Comparison of ENCODE assay signal across 9 cellular contexts in genomic region chr3:38843898-38844297, GRCh38. TPM values are rescaled to one million over a fixed set of nuclear protein-coding genes. Genes with fewer than 3 reads are reported as not detected.
DNase-seq lines count a peak whose midpoint lies in the region; ATAC-seq, FAIRE-seq and TF ChIP-seq lines count a peak whose summit lies in the region.
"Had no signal": no experiment of that assay in that cellular context is flagged by ENCODE, and none has a peak within 500 bp of the region (broad histone marks: within the 10 kb centered on the region; RNA-seq: fewer than 3 reads in every experiment).

No MANE protein-coding gene starts in this region.

- no peaks in the 10 kb centered on the region for H3K4me1 ChIP-seq in HepG2 (ENCODE audit: insufficient read depth, low read length)
- H3K4me1 ChIP-seq: upper lobe of left lung had no signal

- no TSS peak for BruUV-seq in HepG2 (replicated peaks; lab: Mats Ljungman, UMichigan)

- no peak for TF ChIP-seq EP300 in HepG2 (IDR thresholded peaks at IDR 0.05; ENCODE audit: low read depth in 2 of 2, low read length in 2 of 2)
- TF ChIP-seq EP300 in HepG2 (CRISPR knock-in tag; IDR thresholded peaks at IDR 0.05; ENCODE audit: borderline replicate concordance), result no peak

- TF ChIP-seq RAD21 in HepG2 (CRISPR knock-in tag; IDR thresholded peaks at IDR 0.05), result peak; percentile 32; the same call in 1 of the 2 replicates

- H3K9ac ChIP-seq in HepG2 (ENCODE audit: insufficient read depth, low read depth, low read length), result no peak overlapping the region

- TF ChIP-seq CTCF in astrocyte of the spinal cord (IDR thresholded peaks at IDR 0.05; ENCODE audit: low read depth, low read length) (peak; percentile 57), HepG2 (CRISPR knock-in tag; IDR thresholded peaks at IDR 0.05) (peak; percentile 63), lower leg skin (IDR thresholded peaks at IDR 0.05) (no peak)

- FAIRE-seq in HepG2 (lab: Jason Lieb, UNC), result peak; percentile 57

- DNase-seq in DMS114 treated with DMSO at 0.1 percent for 48 hours (lab: John Stamatoyannopoulos, UW; ENCODE audit: unreplicated experiment) (peak; percentile 51), LHCN-M2 (ENCODE audit: low read depth) (peak; percentile 54), astrocyte of the spinal cord (ENCODE audit: low read depth, low spot score) (peak; percentile 68), HepG2 (ENCODE audit: low spot score) (peak; percentile 34), HuH-7.5 (ENCODE audit: low spot score) (no peak), lower leg skin (ENCODE audit: low spot score in 2 of 2) (no peak)
- DNase-seq in stimulated activated CD4-positive, alpha-beta T cell treated with anti-CD3 and anti-CD28 coated beads, Interleukin-2, amount 100 ng/mL, for 48 hours, result no peak
- DNase-seq in stimulated activated CD4-positive, alpha-beta T cell treated with anti-CD3 and anti-CD28 coated beads, Interleukin-4, amount 100 ng/mL, for 1 hour, result no peak
- DNase-seq: upper lobe of left lung had no signal

- peak; percentile 79 for ATAC-seq in HepG2

- no peaks in the 10 kb centered on the region for H3K79me2 ChIP-seq in HepG2 (ENCODE audit: insufficient read depth, low read length)

- 6% methylated on average over 2 of the region's 2 CpGs for WGBS in HepG2 (ENCODE audit: low lambda C conversion rate)
- 43 to 64% methylated on average over 2 of the region's 2 CpGs for WGBS in lower leg skin, 2 donors

- no peaks in the 10 kb centered on the region for H4K20me1 ChIP-seq in HepG2 (ENCODE audit: insufficient read depth, low read length)

- POLR2A ChIA-PET in HepG2 (lab: Yijun Ruan, JAX), result no interaction called here

- H2AFZ ChIP-seq in HepG2 (ENCODE audit: low read length), result no peak overlapping the region

- no peaks in the 10 kb centered on the region; a peak in 1 of 5 replicates for H3K27me3 ChIP-seq in HepG2 (ENCODE audit: control insufficient read depth in 1 of 2, insufficient read depth in 2 of 2, low read length in 2 of 2)
- H3K27me3 ChIP-seq: upper lobe of left lung had no signal

- no peaks in the 10 kb centered on the region for H3K9me3 ChIP-seq in HepG2 (ENCODE audit: low read length)
- H3K9me3 ChIP-seq: upper lobe of left lung had no signal

- no peak overlapping the region for H3K27ac ChIP-seq in HepG2 (ENCODE audit: extremely low read length, insufficient read depth, low read length)
- H3K27ac ChIP-seq: upper lobe of left lung had no signal

- CTCF ChIA-PET in HepG2 (lab: Yijun Ruan, JAX; ENCODE audit: low intra/inter-chr PET ratio, low total read pairs), result interaction anchor here (0.7 kb wide), 1 partner anchor 323 kb away, joined by 3 read pairs; no protein-coding TSS in a partner anchor

- no peak for TF ChIP-seq POLR2A in HepG2 (IDR thresholded peaks at IDR 0.05; ENCODE audit: insufficient read depth in 1 of 2, low read depth in 2 of 2, low read length in 2 of 2)
- TF ChIP-seq POLR2A in lower leg skin (IDR thresholded peaks at IDR 0.05), result no peak

- in situ Hi-C loops in astrocyte of the spinal cord (cut with HindIII; ENCODE audit: low sequenced_read_pairs) (no loop called here), HepG2 (cut with HindIII; ENCODE audit: extremely low pct_ligation_motif_present, low pct_unique_long_range_greater_than_20kb) (loop anchor here (10.0 kb wide), 1 partner anchor 199 kb away; the partner anchor contains the start of gene SCN5A)

- no peak overlapping the region for H3K4me2 ChIP-seq in HepG2 (ENCODE audit: low read depth, low read length)

- H3K36me3 ChIP-seq in HepG2 (replicated peaks in 1 of 2; ENCODE audit: control insufficient read depth in 1 of 2, insufficient read depth in 2 of 2, low read length in 2 of 2), result no peaks in the 10 kb centered on the region
- H3K36me3 ChIP-seq: upper lobe of left lung had no signal

- H3K4me3 ChIP-seq in astrocyte of the spinal cord (ENCODE audit: low read depth, low read length) (no peak overlapping the region), HepG2 (replicated peaks in 1 of 3; ENCODE audit: insufficient read depth in 1 of 3, low read depth in 2 of 3, low read length in 3 of 3) (no peak overlapping the region), lower leg skin (ENCODE audit: low read depth, poor library complexity, severe bottlenecking) (no peak overlapping the region)
- H3K4me3 ChIP-seq: upper lobe of left lung had no signal

- intact Hi-C loops in HepG2 (cut with micrococcal nuclease; ENCODE audit: unreplicated experiment), result loop anchor here (5.0 kb wide), 1 partner anchor 197 kb away; the partner anchor contains the start of gene SCN5A
- intact Hi-C loops in lower leg skin (cut with DNase I; ENCODE audit: low total_unique reads), result no loop called here

TF ChIP-seq in HepG2, 621 proteins besides CTCF, POLR2A, EP300 and RAD21 (continues in another document):
- TF ChIP-seq, protein P1, sequence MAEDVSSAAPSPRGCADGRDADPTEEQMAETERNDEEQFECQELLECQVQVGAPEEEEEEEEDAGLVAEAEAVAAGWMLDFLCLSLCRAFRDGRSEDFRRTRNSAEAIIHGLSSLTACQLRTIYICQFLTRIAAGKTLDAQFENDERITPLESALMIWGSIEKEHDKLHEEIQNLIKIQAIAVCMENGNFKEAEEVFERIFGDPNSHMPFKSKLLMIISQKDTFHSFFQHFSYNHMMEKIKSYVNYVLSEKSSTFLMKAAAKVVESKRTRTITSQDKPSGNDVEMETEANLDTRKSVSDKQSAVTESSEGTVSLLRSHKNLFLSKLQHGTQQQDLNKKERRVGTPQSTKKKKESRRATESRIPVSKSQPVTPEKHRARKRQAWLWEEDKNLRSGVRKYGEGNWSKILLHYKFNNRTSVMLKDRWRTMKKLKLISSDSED (CRISPR knock-in tag; IDR thresholded peaks at IDR 0.05), result no peak
- no peak for TF ChIP-seq HOXA3 (CRISPR knock-in tag; IDR thresholded peaks at IDR 0.05)
- TF ChIP-seq NR1H2 (CRISPR knock-in tag; IDR thresholded peaks at IDR 0.05; ENCODE audit: borderline replicate concordance, low read depth), result no peak
- peak; percentile 20; the same call in 1 of the 2 replicates for TF ChIP-seq SMC3 (IDR thresholded peaks at IDR 0.05; ENCODE audit: low read length)
- TF ChIP-seq CCAR2 (optimal IDR thresholded peaks at IDR 0.05; ENCODE audit: low read depth, low read length), result no peak
- TF ChIP-seq STAG1 (CRISPR knock-in tag; IDR thresholded peaks at IDR 0.05), result peak; percentile 64
- TF ChIP-seq KDM1A (CRISPR knock-in tag; IDR thresholded peaks at IDR 0.05), result no peak
- no peak for TF ChIP-seq ZNF280B (CRISPR knock-in tag; IDR thresholded peaks at IDR 0.05; ENCODE audit: borderline replicate concordance)

RNA-seq across cellular contexts. Expression of gene SCN10A, which starts 27.9 kb away (rescaled TPM):
- total RNA-seq in LHCN-M2 (2014; rRNA removed), result not detected in 2 replicates
- polyA plus RNA-seq in LHCN-M2 (2012), result 0.01 TPM
- total RNA-seq in HepG2 (2016; rRNA removed; fragmentation: Illumina TruSeq; extraction: Trizol), result not detected in 2 replicates
- not detected in 2 replicates for total RNA-seq in HepG2 (2016; cell fraction: cytosol; rRNA removed; fragmentation: Illumina TruSeq; extraction: Trizol; ENCODE audit: low read depth)
- not detected in 2 replicates for total RNA-seq in HepG2 (2016; cell fraction: insoluble cytoplasmic fraction; rRNA removed; fragmentation: Illumina TruSeq; extraction: Trizol)
- not detected in 2 replicates for total RNA-seq in HepG2 (2016; cell fraction: membrane; rRNA removed; fragmentation: Illumina TruSeq; extraction: Trizol)
- not detected in 2 replicates for total RNA-seq in HepG2 (2016; cell fraction: nucleus; rRNA removed; fragmentation: Illumina TruSeq; extraction: Trizol)
- polyA plus RNA-seq in HepG2 (2011; rRNA removed), result not detected in 2 replicates
- polyA plus RNA-seq in HepG2 (2011; cell fraction: cytosol; rRNA removed), result not detected in 2 replicates
- polyA plus RNA-seq in HepG2 (2011; cell fraction: nucleus; rRNA removed), result not detected in 2 replicates
- not detected in 2 replicates for polyA plus RNA-seq in HepG2 (2012)
- not detected in 2 replicates for polyA plus RNA-seq in HepG2 (2016; cell fraction: cytosol; fragmentation: Illumina TruSeq; extraction: Trizol; ENCODE audit: low read depth)
- not detected in 2 replicates for polyA plus RNA-seq in HepG2 (2016; cell fraction: insoluble cytoplasmic fraction; fragmentation: Illumina TruSeq; extraction: Trizol; ENCODE audit: low read depth)
- not detected in 2 replicates for polyA plus RNA-seq in HepG2 (2016; cell fraction: membrane; fragmentation: Illumina TruSeq; extraction: Trizol; ENCODE audit: low read depth)
- not detected in 2 replicates for polyA plus RNA-seq in HepG2 (2016; cell fraction: nucleus; fragmentation: Illumina TruSeq; extraction: Trizol; ENCODE audit: insufficient read depth, low read depth)
- polyA minus RNA-seq in HepG2 (2011; rRNA and poly(A)+ RNA removed; ENCODE audit: low replicate concordance), result not detected in 2 replicates
- polyA minus RNA-seq in HepG2 (2011; cell fraction: cytosol; rRNA and poly(A)+ RNA removed), result not detected in 2 replicates
- not detected in 2 replicates for polyA minus RNA-seq in HepG2 (2011; cell fraction: nucleus; rRNA and poly(A)+ RNA removed)
- not detected for total RNA-seq in lower leg skin
- total RNA-seq: upper lobe of left lung had no signal

Comparison
In these comparisons a context has a peak if more than half of its experiments do, and no peak if none do; other contexts are left out.
1. DNase-seq: peak in DMS114 treated with DMSO at 0.1 percent for 48 hours (single experiment), LHCN-M2 (single experiment), astrocyte of the spinal cord (single experiment) and HepG2 (single experiment); none in stimulated activated CD4-positive, alpha-beta T cell treated with anti-CD3 and anti-CD28 coated beads, Interleukin-2, amount 100 ng/mL, for 48 hours (0 of 2), HuH-7.5 (single experiment), stimulated activated CD4-positive, alpha-beta T cell treated with anti-CD3 and anti-CD28 coated beads, Interleukin-4, amount 100 ng/mL, for 1 hour (single experiment) and lower leg skin (0 of 2).
2. CTCF ChIP-seq: peak in astrocyte of the spinal cord (single experiment) and HepG2 (single experiment); none in lower leg skin (0 of 3).